8 cellular contexts compared by ENCODE assay signal in genomic region chr12:109461846-109462766, GRCh38. TPM values are rescaled to one million over a fixed set of nuclear protein-coding genes. Genes with fewer than 3 reads are reported as not detected.
DNase-seq lines count a peak whose midpoint lies in the region; ATAC-seq, FAIRE-seq and TF ChIP-seq lines count a peak whose summit lies in the region.

No MANE protein-coding gene starts in this region.

- WGBS in K562 (ENCODE audit: insufficient coverage, low coverage, missing lambda C conversion rate), result 80% methylated on average over 13 of the region's 13 CpGs

- peak; percentile 44 for ATAC-seq in K562

- peak overlapping the region; percentile 40 to 85 (median 69) for H3K4me3 Mint-ChIP-seq in immature natural killer cell

- no peak for FAIRE-seq in K562 (lab: Jason Lieb, UNC)

- no peak for TF ChIP-seq CTCF in K562 (IDR thresholded peaks at IDR 0.05 in 2 of 3, conservative IDR thresholded peaks at IDR 0.05 in 1 of 3; ENCODE audit: insufficient read depth in 2 of 3, low read depth in 1 of 3, low read length in 3 of 3)

- CTCF ChIA-PET in K562 (lab: Yijun Ruan, JAX; ENCODE audit: low intra/inter-chr PET ratio), result no interaction called here

- H3K36me3 ChIP-seq in K562 (ENCODE audit: control insufficient read depth, insufficient read depth, low read length) (peaks cover 47% of the 10 kb centered on the region), skeletal muscle tissue (ENCODE audit: control insufficient read depth in 3 of 3, insufficient read depth in 3 of 3, low read length in 3 of 3) (peaks cover 16 to 25% (median 19%) of the 10 kb centered on the region in 3 donors)

- H3K27me3 ChIP-seq in K562 (ENCODE audit: control insufficient read depth in 2 of 2, insufficient read depth in 2 of 2, low read length in 2 of 2) (no peaks in the 10 kb centered on the region), skeletal muscle tissue (ENCODE audit: control insufficient read depth in 3 of 3, insufficient read depth in 3 of 3, low read length in 3 of 3) (no peaks in the 10 kb centered on the region)

- intact Hi-C loops in K562 (cut with micrococcal nuclease), result no loop called here

- no peak for TF ChIP-seq POLR2A in K562 (conservative IDR thresholded peaks at IDR 0.05)

- H3K27me3 Mint-ChIP-seq in immature natural killer cell (ENCODE audit: low read depth in 3 of 3), result peaks cover 3 to 5% (median 4%) of the 10 kb centered on the region in 3 donors

- H3K79me2 ChIP-seq in K562 (ENCODE audit: control insufficient read depth, insufficient read depth, low read length), result peaks cover 52% of the 10 kb centered on the region

- H3K4me1 ChIP-seq in K562 (replicated peaks in 1 of 2; ENCODE audit: control insufficient read depth in 2 of 2, insufficient read depth in 2 of 2, low read length in 2 of 2), result peaks cover 34 to 41% of the 10 kb centered on the region in 2 experiments
- peaks cover 74 to 78% (median 76%) of the 10 kb centered on the region in 3 donors for H3K4me1 ChIP-seq in skeletal muscle tissue (ENCODE audit: control insufficient read depth in 3 of 3, insufficient read depth in 3 of 3, low read length in 3 of 3)

- no peak for TF ChIP-seq RAD21 in K562 (CRISPR knock-in tag; conservative IDR thresholded peaks at IDR 0.05 in 1 of 2, IDR thresholded peaks at IDR 0.05 in 1 of 2)

- in situ Hi-C loops in K562 (cut with MboI), result no loop called here

- peak; percentile 76 for DNase-seq in HT1080 (ENCODE audit: low read depth)
- DNase-seq in K562 (ENCODE audit: extremely low read depth in 1 of 4, low spot score in 3 of 4), result peak in 3 of 4 experiments; percentile 32 to 45 (median 34)
- no peak for DNase-seq in immature natural killer cell
- DNase-seq in activated CD4-positive, alpha-beta T cell treated with anti-CD3 and anti-CD28 coated beads for 1 hour, result no peak
- no peak for DNase-seq in NCI-H2171 (lab: John Stamatoyannopoulos, UW)
- DNase-seq in activated CD4-positive, alpha-beta T cell treated with anti-CD3 and anti-CD28 coated beads for 48 hours, result no peak
- no peak for DNase-seq in DMS153 (lab: John Stamatoyannopoulos, UW)

- POLR2A ChIA-PET in K562 (lab: Yijun Ruan, JAX), result interaction anchor here (0.7 to 2.4 kb wide), 8 partner anchors 10 to 196 kb away, joined by 3 to 9 read pairs (median 3); partner anchors contain the start of genes KCTD10 and UBE3B

- H3K9ac ChIP-seq in K562 (ENCODE audit: insufficient read depth in 1 of 2, low read depth in 2 of 2, low read length in 2 of 2) (peak overlapping the region; percentile 30 to 42; a peak in 3 of 4 replicates), skeletal muscle tissue (ENCODE audit: low read depth in 1 of 3, low read length in 3 of 3) (peak overlapping the region; percentile 48 to 77 (median 57))

- no peaks in the 10 kb centered on the region for H3K9me1 ChIP-seq in K562 (ENCODE audit: control insufficient read depth, insufficient read depth, low read length)

- no TSS peak for BruUV-seq in K562 (replicated peaks; lab: Mats Ljungman, UMichigan)

- peak overlapping the region; percentile 93 for H3K27ac ChIP-seq in K562 (ENCODE audit: extremely low read depth, low read depth, low read length)
- H3K27ac ChIP-seq in skeletal muscle tissue (ENCODE audit: low read depth, low read length), result peak overlapping the region; percentile 93

- peaks cover 99 to 100% of the 10 kb centered on the region in 2 donors for H3K4me1 Mint-ChIP-seq in immature natural killer cell

- peak overlapping the region; percentile 85 to 99 (median 96) for H3K27ac Mint-ChIP-seq in immature natural killer cell

- H3K36me3 Mint-ChIP-seq in immature natural killer cell, result peaks cover 15 to 30% (median 20%) of the 10 kb centered on the region in 3 donors

- peaks cover 14% of the 10 kb centered on the region; the same call in 1 of the 2 replicates for H4K20me1 ChIP-seq in K562 (replicated peaks; ENCODE audit: control insufficient read depth, insufficient read depth, low read length)

- peak overlapping the region; percentile 56; the same call in 1 of the 2 replicates for H3K4me2 ChIP-seq in K562 (ENCODE audit: insufficient read depth, low read length)

- H3K9me3 ChIP-seq in K562 (replicated peaks; ENCODE audit: control insufficient read depth, insufficient read depth, low read depth, low read length) (no peaks in the 10 kb centered on the region), skeletal muscle tissue (ENCODE audit: control insufficient read depth in 3 of 3, low read length in 3 of 3) (no peaks in the 10 kb centered on the region)

- H3K9me3 Mint-ChIP-seq in immature natural killer cell, result no peaks in the 10 kb centered on the region

- H2AFZ ChIP-seq in K562 (ENCODE audit: low read depth, low read length), result no peak overlapping the region; the same call in 1 of the 2 replicates

- H3K4me3 ChIP-seq in K562, result no peak overlapping the region
- no peak overlapping the region for H3K4me3 ChIP-seq in skeletal muscle tissue (ENCODE audit: low read length in 3 of 3)

- no peak for TF ChIP-seq EP300 in K562 (IDR thresholded peaks at IDR 0.05; ENCODE audit: low read length)

TF ChIP-seq in K562, 482 proteins besides CTCF, POLR2A, EP300 and RAD21:
- peak; percentile 10 for TF ChIP-seq KAT2B (IDR thresholded peaks at IDR 0.05; ENCODE audit: low read depth, low read length)
- TF ChIP-seq, protein P1, sequence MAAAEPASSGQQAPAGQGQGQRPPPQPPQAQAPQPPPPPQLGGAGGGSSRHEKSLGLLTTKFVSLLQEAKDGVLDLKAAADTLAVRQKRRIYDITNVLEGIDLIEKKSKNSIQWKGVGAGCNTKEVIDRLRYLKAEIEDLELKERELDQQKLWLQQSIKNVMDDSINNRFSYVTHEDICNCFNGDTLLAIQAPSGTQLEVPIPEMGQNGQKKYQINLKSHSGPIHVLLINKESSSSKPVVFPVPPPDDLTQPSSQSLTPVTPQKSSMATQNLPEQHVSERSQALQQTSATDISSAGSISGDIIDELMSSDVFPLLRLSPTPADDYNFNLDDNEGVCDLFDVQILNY (CRISPR knock-in tag; IDR thresholded peaks at IDR 0.05), result no peak
TF ChIP-seq in K562: peak in this region for 1.

RNA-seq across cellular contexts. Expression of gene KCTD10, which starts 15.0 kb away (rescaled TPM):
- 44.6 and 56.3 TPM in 2 replicates for total RNA-seq in HT1080 (2014; rRNA removed; shearing (Covaris generic))
- 53.5 and 68.4 TPM in 2 replicates for polyA plus RNA-seq in HT1080 (2015; cell fraction: cytosol; rRNA removed)
- 68.8 and 83.3 TPM in 2 replicates for polyA plus RNA-seq in HT1080 (2015; cell fraction: nucleus; rRNA removed)
- 70.7 and 115 TPM in 2 replicates for total RNA-seq in K562 (2011; cell fraction: chromatin; rRNA removed; ENCODE audit: low replicate concordance)
- 74.2 and 80.5 TPM in 2 replicates for total RNA-seq in K562 (2011; cell fraction: nucleolus; rRNA removed)
- total RNA-seq in K562 (2011; cell fraction: nucleoplasm; rRNA removed), result 83.2 and 88.9 TPM in 2 replicates
- total RNA-seq in K562 (2014; rRNA removed) (10.1 and 22.7 TPM in 2 replicates), K562 (2014; rRNA removed; fragmentation: Illumina TruSeq; extraction: Trizol) (13.3 and 16.7 TPM in 2 replicates), K562 (2015; rRNA removed; fragmentation: Illumina TruSeq; extraction: Trizol) (14.9 and 15.7 TPM in 2 replicates), K562 (2021) (20.4 and 24.1 TPM in 2 replicates), skeletal muscle tissue (24.0 TPM)
- polyA plus RNA-seq in K562 (2011; rRNA removed) (37.5 and 40.7 TPM in 2 replicates), K562 (2014; fragmentation: Illumina TruSeq; extraction: Trizol) (19.2 and 25.9 TPM in 2 replicates), K562 (2014; fragmentation: Nextera tagmentation; extraction: Ambion mirVana) (10 to 100 TPM in 1 of 2 experiments, 1 to 10 TPM in 1; 1.9 to 12.3 TPM), K562 (2014; rRNA removed) (19.1 and 21.8 TPM in 2 replicates), immature natural killer cell (100 to 1,000 TPM in 2 of 3 donors, 10 to 100 TPM in 1; 59.7 to 204 (median 127) TPM)
- 38.5 and 40.1 TPM in 2 replicates for polyA plus RNA-seq in K562 (2011; cell fraction: cytosol; rRNA removed)
- polyA plus RNA-seq in K562 (2011; cell fraction: nucleus; rRNA removed), result 56.0 and 66.5 TPM in 2 replicates
- 15.0 and 18.6 TPM in 2 replicates for polyA plus RNA-seq in K562 (2012)
- 63.9 and 66.3 TPM in 2 replicates for polyA minus RNA-seq in K562 (2011; rRNA and poly(A)+ RNA removed)
- 26.6 and 27.7 TPM in 2 replicates for polyA minus RNA-seq in K562 (2011; cell fraction: cytosol; rRNA and poly(A)+ RNA removed)
- polyA minus RNA-seq in K562 (2011; cell fraction: nucleus; rRNA and poly(A)+ RNA removed), result 54.7 and 75.9 TPM in 2 replicates

RNA-seq across cellular contexts. Expression of gene UBE3B, which starts 15.3 kb away (rescaled TPM):
- total RNA-seq in HT1080 (2014; rRNA removed; shearing (Covaris generic)), result 31.0 and 32.2 TPM in 2 replicates
- polyA plus RNA-seq in HT1080 (2015; cell fraction: cytosol; rRNA removed), result 30.4 and 33.7 TPM in 2 replicates
- 53.6 and 54.2 TPM in 2 replicates for polyA plus RNA-seq in HT1080 (2015; cell fraction: nucleus; rRNA removed)
- 126 and 128 TPM in 2 replicates for total RNA-seq in K562 (2011; cell fraction: chromatin; rRNA removed; ENCODE audit: low replicate concordance)
- 54.6 and 61.0 TPM in 2 replicates for total RNA-seq in K562 (2011; cell fraction: nucleolus; rRNA removed)
- total RNA-seq in K562 (2011; cell fraction: nucleoplasm; rRNA removed), result 70.8 and 93.3 TPM in 2 replicates
- total RNA-seq in K562 (2014; rRNA removed), result 16.2 and 19.8 TPM in 2 replicates
- 12.2 and 13.8 TPM in 2 replicates for total RNA-seq in K562 (2014; rRNA removed; fragmentation: Illumina TruSeq; extraction: Trizol)
- 11.5 and 11.6 TPM in 2 replicates for total RNA-seq in K562 (2015; rRNA removed; fragmentation: Illumina TruSeq; extraction: Trizol)
- total RNA-seq in K562 (2021), result 18.7 and 21.8 TPM in 2 replicates
- polyA plus RNA-seq in K562 (2011; rRNA removed), result 23.6 and 28.5 TPM in 2 replicates
- polyA plus RNA-seq in K562 (2011; cell fraction: cytosol; rRNA removed), result 11.8 and 17.3 TPM in 2 replicates
- polyA plus RNA-seq in K562 (2011; cell fraction: nucleus; rRNA removed), result 102 and 103 TPM in 2 replicates
- polyA plus RNA-seq in K562 (2012), result 13.6 and 18.2 TPM in 2 replicates
- polyA plus RNA-seq in K562 (2014; fragmentation: Illumina TruSeq; extraction: Trizol), result 14.8 and 17.1 TPM in 2 replicates
- polyA plus RNA-seq in K562 (2014; fragmentation: Nextera tagmentation; extraction: Ambion mirVana), result 1 to 10 TPM; 7.6 to 8.1 TPM
- 15.5 and 22.1 TPM in 2 replicates for polyA plus RNA-seq in K562 (2014; rRNA removed)
- 49.4 and 50.7 TPM in 2 replicates for polyA minus RNA-seq in K562 (2011; rRNA and poly(A)+ RNA removed)
- polyA minus RNA-seq in K562 (2011; cell fraction: cytosol; rRNA and poly(A)+ RNA removed), result 18.0 and 22.2 TPM in 2 replicates
- polyA minus RNA-seq in K562 (2011; cell fraction: nucleus; rRNA and poly(A)+ RNA removed), result 56.4 and 98.5 TPM in 2 replicates
- polyA plus RNA-seq in immature natural killer cell, result 10 to 100 TPM; 25.3 to 41.2 (median 34.2) TPM
- total RNA-seq in skeletal muscle tissue, result 21.4 TPM

Comparison
In these comparisons a context has a peak if more than half of its experiments do, and no peak if none do; other contexts are left out.
1. DNase-seq: peak in HT1080 (single experiment) and K562 (3 of 4); none in immature natural killer cell (0 of 3), activated CD4-positive, alpha-beta T cell treated with anti-CD3 and anti-CD28 coated beads for 1 hour (single experiment), NCI-H2171 (single experiment), activated CD4-positive, alpha-beta T cell treated with anti-CD3 and anti-CD28 coated beads for 48 hours (single experiment) and DMS153 (single experiment).